ENCODE assay signal across 1 cellular context in the genomic region with DNA sequence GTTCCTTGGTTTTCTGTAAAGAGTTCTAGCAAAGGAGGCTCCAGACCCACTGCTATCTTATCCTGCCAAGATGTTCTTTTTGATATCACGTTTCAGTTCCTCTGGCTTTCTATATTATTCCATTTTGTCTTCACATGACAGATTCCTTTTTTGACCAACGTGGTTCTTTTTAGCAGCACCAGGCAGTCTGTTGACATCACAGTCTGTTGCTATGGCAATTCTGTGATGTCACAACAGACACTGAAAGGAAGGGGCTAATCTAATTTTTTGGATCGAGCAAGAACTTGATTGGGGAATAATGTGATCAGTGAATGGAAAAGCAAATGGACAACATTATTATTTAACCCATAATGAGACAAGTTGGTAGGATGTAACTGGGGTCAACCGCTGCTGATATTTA.
TF ChIP-seq lines count a peak whose summit lies in the region.

No MANE protein-coding gene starts in this region.

TF ChIP-seq in HepG2, 621 proteins besides CTCF, POLR2A, EP300 and RAD21:
- TF ChIP-seq, protein P1, sequence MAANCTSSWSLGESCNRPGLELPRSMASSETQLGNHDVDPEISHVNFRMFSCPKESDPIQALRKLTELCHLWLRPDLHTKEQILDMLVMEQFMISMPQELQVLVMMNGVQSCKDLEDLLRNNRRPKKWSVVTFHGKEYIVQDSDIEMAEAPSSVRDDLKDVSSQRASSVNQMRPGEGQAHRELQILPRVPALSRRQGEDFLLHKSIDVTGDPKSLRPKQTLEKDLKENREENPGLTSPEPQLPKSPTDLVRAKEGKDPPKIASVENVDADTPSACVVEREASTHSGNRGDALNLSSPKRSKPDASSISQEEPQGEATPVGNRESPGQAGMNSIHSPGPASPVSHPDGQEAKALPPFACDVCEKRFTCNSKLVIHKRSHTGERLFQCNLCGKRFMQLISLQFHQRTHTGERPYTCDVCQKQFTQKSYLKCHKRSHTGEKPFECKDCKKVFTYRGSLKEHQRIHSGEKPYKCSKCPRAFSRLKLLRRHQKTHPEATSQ (CRISPR knock-in tag; IDR thresholded peaks at IDR 0.05; ENCODE audit: borderline replicate concordance), result no peak
- peak; percentile 56 for TF ChIP-seq CREB1 (IDR thresholded peaks at IDR 0.05)
- no peak for TF ChIP-seq CREB1 (CRISPR knock-in tag; IDR thresholded peaks at IDR 0.05)
- no peak for TF ChIP-seq ZNF777 (CRISPR knock-in tag; IDR thresholded peaks at IDR 0.05)
- TF ChIP-seq KLF12 (CRISPR knock-in tag; IDR thresholded peaks at IDR 0.05; ENCODE audit: borderline replicate concordance), result no peak
- TF ChIP-seq NR2F2 (IDR thresholded peaks at IDR 0.05; ENCODE audit: borderline replicate concordance, low read depth), result no peak
TF ChIP-seq in HepG2: peak in this region for 1.
